In the genomic region with DNA sequence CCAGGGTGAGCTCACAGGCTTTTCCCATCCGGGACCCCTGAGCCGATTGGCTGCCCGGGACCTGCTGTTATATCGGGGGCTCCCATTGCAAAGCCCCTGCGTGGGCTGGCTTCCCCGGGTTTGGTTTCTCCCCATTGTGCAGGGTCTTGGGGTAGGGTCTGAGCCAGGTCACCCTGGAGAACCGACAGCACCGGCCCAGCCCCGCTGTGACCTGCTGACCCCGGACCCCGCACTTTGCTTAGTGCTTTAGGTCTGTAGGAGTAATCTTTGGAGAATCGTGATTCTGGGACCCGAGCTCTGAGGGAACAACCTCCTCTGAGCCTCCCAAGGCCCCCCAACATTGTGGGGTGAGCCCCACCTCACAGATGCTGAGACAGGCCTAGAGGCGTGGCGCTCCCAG, we compare ENCODE assay signal across 1 cellular context.
TF ChIP-seq lines count a peak whose summit lies in the region.

No MANE protein-coding gene starts in this region.

TF ChIP-seq in H1, 55 proteins besides CTCF, POLR2A, EP300 and RAD21 (continued from another document):
- TF ChIP-seq SIN3A (conservative IDR thresholded peaks at IDR 0.05 in 1 of 2, IDR thresholded peaks at IDR 0.05 in 1 of 2; ENCODE audit: low read depth in 1 of 2, low read length in 2 of 2) (no peak), SAP30 (IDR thresholded peaks at IDR 0.05; ENCODE audit: insufficient read depth, insufficient replicate concordance, low read length) (no peak), CHD1 (IDR thresholded peaks at IDR 0.05; ENCODE audit: low read depth, low read length) (no peak), RBBP5 (IDR thresholded peaks at IDR 0.05; ENCODE audit: borderline replicate concordance, low read depth, low read length) (no peak), JUN (IDR thresholded peaks at IDR 0.05; ENCODE audit: low read depth, low read length) (no peak), CBX8 (IDR thresholded peaks at IDR 0.05; ENCODE audit: borderline replicate concordance, low read depth, low read length) (no peak), CHD2 (IDR thresholded peaks at IDR 0.05; ENCODE audit: low read length) (no peak), SUZ12 (IDR thresholded peaks at IDR 0.05; ENCODE audit: low read length) (no peak), TAF1 (IDR thresholded peaks at IDR 0.05; ENCODE audit: low read depth, low read length) (no peak), TEAD4 (IDR thresholded peaks at IDR 0.05; ENCODE audit: low read depth, low read length) (no peak), RFX5 (IDR thresholded peaks at IDR 0.05; ENCODE audit: borderline replicate concordance, low read depth, low read length) (no peak), PHF8 (conservative IDR thresholded peaks at IDR 0.05; ENCODE audit: low read depth, low read length) (no peak), SP2 (IDR thresholded peaks at IDR 0.05; ENCODE audit: low read length) (no peak)
- TF ChIP-seq, protein P1, sequence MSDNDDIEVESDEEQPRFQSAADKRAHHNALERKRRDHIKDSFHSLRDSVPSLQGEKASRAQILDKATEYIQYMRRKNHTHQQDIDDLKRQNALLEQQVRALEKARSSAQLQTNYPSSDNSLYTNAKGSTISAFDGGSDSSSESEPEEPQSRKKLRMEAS (IDR thresholded peaks at IDR 0.05), result no peak
- TF ChIP-seq, protein P2, sequence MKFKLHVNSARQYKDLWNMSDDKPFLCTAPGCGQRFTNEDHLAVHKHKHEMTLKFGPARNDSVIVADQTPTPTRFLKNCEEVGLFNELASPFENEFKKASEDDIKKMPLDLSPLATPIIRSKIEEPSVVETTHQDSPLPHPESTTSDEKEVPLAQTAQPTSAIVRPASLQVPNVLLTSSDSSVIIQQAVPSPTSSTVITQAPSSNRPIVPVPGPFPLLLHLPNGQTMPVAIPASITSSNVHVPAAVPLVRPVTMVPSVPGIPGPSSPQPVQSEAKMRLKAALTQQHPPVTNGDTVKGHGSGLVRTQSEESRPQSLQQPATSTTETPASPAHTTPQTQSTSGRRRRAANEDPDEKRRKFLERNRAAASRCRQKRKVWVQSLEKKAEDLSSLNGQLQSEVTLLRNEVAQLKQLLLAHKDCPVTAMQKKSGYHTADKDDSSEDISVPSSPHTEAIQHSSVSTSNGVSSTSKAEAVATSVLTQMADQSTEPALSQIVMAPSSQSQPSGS (IDR thresholded peaks at IDR 0.05; ENCODE audit: low read length), result no peak
TF ChIP-seq in H1: peak in this region for 0.
